ENCODE assay signal across 8 cellular contexts in the genomic region with DNA sequence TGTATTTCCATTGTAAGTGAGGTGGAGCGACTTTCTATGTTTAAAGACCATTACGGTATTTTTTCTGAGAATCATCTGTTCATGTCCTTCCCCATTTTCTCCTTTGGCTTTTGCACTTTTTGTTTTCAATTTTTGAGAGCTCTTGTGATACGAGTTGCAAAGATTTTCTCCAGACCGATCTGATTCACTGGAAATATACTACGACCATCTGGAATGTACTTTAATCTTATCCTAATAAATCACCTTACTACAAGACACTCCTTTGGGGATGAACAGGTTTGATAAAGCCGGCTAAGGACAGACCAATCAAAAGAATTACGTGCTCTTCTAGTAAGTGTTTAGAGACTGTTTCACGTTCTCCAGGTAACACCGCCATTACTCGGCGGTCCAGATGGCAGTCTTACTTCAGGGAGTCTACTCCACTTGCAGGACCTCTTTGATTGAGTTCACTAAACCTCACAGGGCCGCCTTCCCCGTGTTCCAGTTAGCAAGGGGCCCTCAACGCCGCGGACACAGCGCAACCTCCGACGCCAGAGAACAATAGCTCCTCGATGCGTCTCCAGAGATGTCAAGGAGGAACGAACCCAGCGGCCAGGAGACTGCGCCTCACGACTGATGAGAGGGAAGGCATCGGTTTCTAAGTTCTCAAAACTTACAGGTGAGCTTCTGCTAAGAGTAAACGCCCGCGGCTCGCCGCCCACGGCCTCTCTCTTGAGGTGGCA. TPM values are rescaled to one million over a fixed set of nuclear protein-coding genes. Genes with fewer than 3 reads are reported as not detected.
DNase-seq lines count a peak whose midpoint lies in the region; ATAC-seq, FAIRE-seq and TF ChIP-seq lines count a peak whose summit lies in the region.

No MANE protein-coding gene starts in this region.

- H3K4me1 Mint-ChIP-seq in activated T-cell treated with anti-CD3 and anti-CD28 coated beads, Interleukin-2, amount 50 U/mL, for 4 hours (ENCODE audit: low read depth): peaks cover 43% of the 10 kb centered on the region

- H3K4me3 Mint-ChIP-seq in activated T-cell treated with anti-CD3 and anti-CD28 coated beads, Interleukin-2, amount 50 U/mL, for 4 hours: peak overlapping the region; percentile 92

- intact Hi-C loops in heart left ventricle (cut with DNase I): loop anchor here in 9 of 10 donors (2.0 to 5.0 kb wide), 7 partner anchors 34 to 66 kb away; partner anchors contain the start of genes SOD2 (in 4 of the 9), TCP1 (in 4 of the 9), MRPL18 (in 2 of the 9) and ACAT2 (in 1 of the 9)

- TF ChIP-seq CTCF in VCaP (conservative IDR thresholded peaks at IDR 0.05) (no peak), heart left ventricle (IDR thresholded peaks at IDR 0.05) (no peak), retinal pigment epithelial cell (conservative IDR thresholded peaks at IDR 0.05; ENCODE audit: low read depth, low read length) (no peak)

- 4 to 12% (median 5%) methylated on average over 19 to 32 of the region's 32 CpGs for WGBS in heart left ventricle, 4 donors

- no peaks in the 10 kb centered on the region for H3K27me3 Mint-ChIP-seq in activated T-cell treated with anti-CD3 and anti-CD28 coated beads, Interleukin-2, amount 50 U/mL, for 4 hours (ENCODE audit: low read depth)

- H3K36me3 ChIP-seq in heart left ventricle: peaks cover 0 to 15% (median 0%) of the 10 kb centered on the region in 9 donors

- H3K27ac ChIP-seq in VCaP (peak overlapping the region; percentile 97), heart left ventricle (peak overlapping the region; percentile 95 to 100 (median 99))

- H3K27me3 ChIP-seq in heart left ventricle: no peaks in the 10 kb centered on the region

- peaks cover 12% of the 10 kb centered on the region for H3K36me3 Mint-ChIP-seq in activated T-cell treated with anti-CD3 and anti-CD28 coated beads, Interleukin-2, amount 50 U/mL, for 4 hours (ENCODE audit: insufficient read depth)

- H3K9me3 ChIP-seq in heart left ventricle: no peaks in the 10 kb centered on the region

- peaks cover 3 to 44% (median 37%) of the 10 kb centered on the region in 12 donors for H3K4me1 ChIP-seq in heart left ventricle

- TF ChIP-seq POLR2A in heart left ventricle (IDR thresholded peaks at IDR 0.05): no peak

- ATAC-seq in activated T-cell treated with anti-CD3 and anti-CD28 coated beads, Interleukin-2, amount 50 U/mL, for 4 hours: peak; percentile 7 to 15
- ATAC-seq in HG03159 (IDR thresholded peaks at IDR 0.05; ENCODE audit: unreplicated experiment): peak; percentile 27
- peak; percentile 2 to 36 (median 18) for ATAC-seq in heart left ventricle

- no peak for FAIRE-seq in HTR-8/SVneo (lab: Jason Lieb, UNC)

- no peaks in the 10 kb centered on the region for H3K9me3 Mint-ChIP-seq in activated T-cell treated with anti-CD3 and anti-CD28 coated beads, Interleukin-2, amount 50 U/mL, for 4 hours

- DNase-seq in activated T-cell treated with anti-CD3 and anti-CD28 coated beads, Interleukin-2, amount 50 U/mL, for 4 hours: no peak
- no peak for DNase-seq in activated T-cell treated with anti-CD3 and anti-CD28 coated beads, Interleukin-2, amount 50 U/mL, for 48 hours
- DNase-seq in heart left ventricle (no peak), retinal pigment epithelial cell (ENCODE audit: low read depth) (no peak), HTR-8/SVneo (ENCODE audit: insufficient read length, low spot score) (no peak), NCI-H510A (lab: John Stamatoyannopoulos, UW) (no peak)

- peak overlapping the region; percentile 64 to 98 (median 92) for H3K4me3 ChIP-seq in heart left ventricle
- H3K4me3 ChIP-seq in retinal pigment epithelial cell (ENCODE audit: low read length): peak overlapping the region; percentile 54

RNA-seq across cellular contexts. Expression of gene WTAP, which starts 0.9 kb away (rescaled TPM):
- 100 to 1,000 TPM; 103 to 108 (median 104) TPM for total RNA-seq in activated T-cell treated with anti-CD3 and anti-CD28 coated beads, Interleukin-2, amount 50 U/mL, for 4 hours
- 10 to 100 TPM; 39.0 to 70.2 (median 48.2) TPM for total RNA-seq in heart left ventricle
- 10 to 100 TPM; 30.7 to 75.3 TPM for polyA plus RNA-seq in heart left ventricle

RNA-seq across cellular contexts. Expression of gene SOD2, which starts 33.3 kb away (rescaled TPM):
- total RNA-seq in activated T-cell treated with anti-CD3 and anti-CD28 coated beads, Interleukin-2, amount 50 U/mL, for 4 hours: 100 to 1,000 TPM; 116 to 147 (median 133) TPM
- total RNA-seq in heart left ventricle: 1,000 to 10,000 TPM in 1 of 9 donors, 100 to 1,000 TPM in 8; 599 to 1,000 (median 741) TPM
- polyA plus RNA-seq in heart left ventricle: 100 to 1,000 TPM; 263 to 459 TPM

RNA-seq across cellular contexts. Expression of gene ACAT2, which starts 35.5 kb away (rescaled TPM):
- 10 to 100 TPM; 37.2 to 49.0 (median 44.1) TPM for total RNA-seq in activated T-cell treated with anti-CD3 and anti-CD28 coated beads, Interleukin-2, amount 50 U/mL, for 4 hours
- total RNA-seq in heart left ventricle: 1 to 10 TPM; 1.3 to 9.9 (median 7.3) TPM
- 10 to 100 TPM in 1 of 2 donors, 1 to 10 TPM in 1; 2.8 to 18.1 TPM for polyA plus RNA-seq in heart left ventricle

Comparison
In these comparisons a context has a peak if more than half of its experiments do, and no peak if none do; other contexts are left out.
1. RNA of gene SOD2, which starts 33.3 kb away (total RNA-seq): 599 to 1,000 TPM in heart left ventricle; 116 to 147 TPM in activated T-cell treated with anti-CD3 and anti-CD28 coated beads, Interleukin-2, amount 50 U/mL, for 4 hours; every median in the first group is over 4 times any median in the second.
2. Peak in every context shown above with its lines, with median percentiles within 50 percentile points of each other: ATAC-seq.